ENCODE assay signal across 8 cellular contexts in the genomic region with DNA sequence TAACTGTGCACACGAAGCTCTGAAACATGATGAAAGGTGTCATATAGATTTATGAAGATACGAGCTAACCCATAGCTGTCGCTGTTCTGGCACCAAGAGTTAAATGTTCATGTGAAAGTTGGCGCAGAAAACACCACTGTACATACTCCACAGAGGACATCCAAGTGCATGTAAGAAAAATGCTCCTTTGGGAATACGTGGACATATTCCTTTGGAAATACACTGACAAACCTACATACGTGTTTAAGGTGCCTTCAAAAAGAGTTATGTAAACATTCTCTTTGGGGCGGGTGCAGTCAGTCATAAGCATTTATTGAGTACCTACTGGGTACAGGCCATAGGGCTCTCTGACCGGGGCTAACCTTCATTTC. TPM values are rescaled to one million over a fixed set of nuclear protein-coding genes. Genes with fewer than 3 reads are reported as not detected.
DNase-seq lines count a peak whose midpoint lies in the region; ATAC-seq, FAIRE-seq and TF ChIP-seq lines count a peak whose summit lies in the region.

No MANE protein-coding gene starts in this region.

- peak overlapping the region; percentile 78 for H3K4me2 ChIP-seq in PC-9

- peaks cover 23% of the 10 kb centered on the region for H3K27me3 Mint-ChIP-seq in dendritic cell treated with granulocyte-macrophage colony-stimulating factor and Interleukin-4, amounts not matched to agents 40 ng/mL and 50 ng/mL, for 4 days

- peak overlapping the region; percentile 83 for H2AFZ ChIP-seq in PC-9

- H4K20me1 ChIP-seq in PC-9 (ENCODE audit: insufficient read depth): 0 out of 2 replicates have a peak, but pooled peaks cover 5% of the 10 kb centered on the region

- DNase-seq in AML-193 (lab: John Stamatoyannopoulos, UW) (peak; percentile 67 to 72), H54 (ENCODE audit: insufficient read length, low spot score) (peak; percentile 16), PC-9 (no peak), mucosa of descending colon (peak in 1 of 3 donors; percentile 54), mesenteric fat pad (ENCODE audit: low spot score) (no peak)

- peaks cover 12% of the 10 kb centered on the region for H3F3A ChIP-seq in PC-9 (ENCODE audit: insufficient read depth, low read depth)

- POLR2A ChIA-PET in PC-9 (lab: Charles Lee; ENCODE audit: unreplicated experiment): interaction anchor here (0.7 kb wide), 1 partner anchor 1591 kb away, joined by 51 read pairs; no protein-coding TSS in a partner anchor

- peaks cover 35% of the 10 kb centered on the region for H3K4me1 ChIP-seq in PC-9 (replicated peaks; ENCODE audit: insufficient read depth)
- peaks cover 19% of the 10 kb centered on the region for H3K4me1 ChIP-seq in mucosa of descending colon (ENCODE audit: low read depth)

- FAIRE-seq in H54 (lab: Jason Lieb, UNC): no peak

- H3K4me1 Mint-ChIP-seq in dendritic cell treated with granulocyte-macrophage colony-stimulating factor and Interleukin-4, amounts not matched to agents 40 ng/mL and 50 ng/mL, for 4 days (ENCODE audit: low read depth): peaks cover 25% of the 10 kb centered on the region

- no peak; the same call in 1 of the 2 replicates for TF ChIP-seq CTCF in PC-9 (conservative IDR thresholded peaks at IDR 0.05)
- no peak for TF ChIP-seq CTCF in mucosa of descending colon (IDR thresholded peaks at IDR 0.05)

- H3K36me3 ChIP-seq in PC-9 (ENCODE audit: low read depth) (no peaks in the 10 kb centered on the region), mucosa of descending colon (ENCODE audit: low read depth) (no peaks in the 10 kb centered on the region)

- H3K27me3 ChIP-seq in PC-9 (ENCODE audit: insufficient read depth, low read depth): no peaks in the 10 kb centered on the region

- peak overlapping the region; percentile 90 for H3K27ac ChIP-seq in PC-9

- peak overlapping the region; percentile 83 for H3K4me3 Mint-ChIP-seq in dendritic cell treated with granulocyte-macrophage colony-stimulating factor and Interleukin-4, amounts not matched to agents 40 ng/mL and 50 ng/mL, for 4 days

- no TSS peak for BruUV-seq in PC-9 (replicated peaks; lab: Mats Ljungman, UMichigan)

- ATAC-seq in mucosa of descending colon (peak; percentile 14), HG03571 (IDR thresholded peaks at IDR 0.05; ENCODE audit: unreplicated experiment) (no peak), HG02973 (IDR thresholded peaks at IDR 0.05; ENCODE audit: unreplicated experiment) (no peak)

- TF ChIP-seq POLR2A in H54 (IDR thresholded peaks at IDR 0.05; ENCODE audit: low read depth, low read length): no peak

- no peaks in the 10 kb centered on the region for H3K9me3 ChIP-seq in PC-9 (ENCODE audit: insufficient read depth, low read depth)
- no peaks in the 10 kb centered on the region for H3K9me3 ChIP-seq in mucosa of descending colon

- H3K36me3 Mint-ChIP-seq in dendritic cell treated with granulocyte-macrophage colony-stimulating factor and Interleukin-4, amounts not matched to agents 40 ng/mL and 50 ng/mL, for 4 days (ENCODE audit: low read depth): peaks cover 7% of the 10 kb centered on the region

- no peaks in the 10 kb centered on the region for H3K9me2 ChIP-seq in PC-9 (ENCODE audit: insufficient read depth)

- peak overlapping the region; percentile 97 for H3K27ac Mint-ChIP-seq in dendritic cell treated with granulocyte-macrophage colony-stimulating factor and Interleukin-4, amounts not matched to agents 40 ng/mL and 50 ng/mL, for 4 days

- H3K79me2 ChIP-seq in PC-9 (ENCODE audit: low read depth): peaks cover 19% of the 10 kb centered on the region

- H3K4me3 ChIP-seq in PC-9: peak overlapping the region; percentile 95
- no peak overlapping the region for H3K4me3 ChIP-seq in mucosa of descending colon

- CTCF ChIA-PET in PC-9 (lab: Charles Lee): interaction anchor here (0.6 kb wide), 1 partner anchor 31 kb away, joined by 5 read pairs; no protein-coding TSS in a partner anchor

- intact Hi-C loops in PC-9 (cut with micrococcal nuclease; ENCODE audit: unreplicated experiment) (loop anchor here (2.0 to 5.0 kb wide), 2 partner anchors 56 to 214 kb away; no protein-coding TSS in a partner anchor), mucosa of descending colon (cut with DNase I, micrococcal nuclease) (loop anchor here (2.0 to 10.0 kb wide), 3 partner anchors 89 to 212 kb away; no protein-coding TSS in a partner anchor)
- intact Hi-C loops in dendritic cell treated with granulocyte-macrophage colony-stimulating factor and Interleukin-4, amounts not matched to agents 40 ng/mL and 50 ng/mL, for 4 days (cut with micrococcal nuclease): loop anchor here (2.0 kb wide), 1 partner anchor 212 kb away; no protein-coding TSS in a partner anchor

- H3K9me3 Mint-ChIP-seq in dendritic cell treated with granulocyte-macrophage colony-stimulating factor and Interleukin-4, amounts not matched to agents 40 ng/mL and 50 ng/mL, for 4 days: no peaks in the 10 kb centered on the region

RNA-seq across cellular contexts. Expression of gene ARID1B, which starts 0.7 kb away (rescaled TPM):
- total RNA-seq in PC-9 (2021): 38.8 and 42.8 TPM in 2 replicates
- total RNA-seq in mucosa of descending colon: 100 to 1,000 TPM in 2 of 3 donors, 10 to 100 TPM in 1; 71.8 to 102 (median 101) TPM
- total RNA-seq in mesenteric fat pad: 87.4 TPM

Comparison
In these comparisons a context has a peak if more than half of its experiments do, and no peak if none do; other contexts are left out.
1. DNase-seq: peak in AML-193 (2 of 2) and H54 (single experiment); none in PC-9 (0 of 2) and mesenteric fat pad (single experiment).